2 cellular contexts compared by ENCODE assay signal in the genomic region with DNA sequence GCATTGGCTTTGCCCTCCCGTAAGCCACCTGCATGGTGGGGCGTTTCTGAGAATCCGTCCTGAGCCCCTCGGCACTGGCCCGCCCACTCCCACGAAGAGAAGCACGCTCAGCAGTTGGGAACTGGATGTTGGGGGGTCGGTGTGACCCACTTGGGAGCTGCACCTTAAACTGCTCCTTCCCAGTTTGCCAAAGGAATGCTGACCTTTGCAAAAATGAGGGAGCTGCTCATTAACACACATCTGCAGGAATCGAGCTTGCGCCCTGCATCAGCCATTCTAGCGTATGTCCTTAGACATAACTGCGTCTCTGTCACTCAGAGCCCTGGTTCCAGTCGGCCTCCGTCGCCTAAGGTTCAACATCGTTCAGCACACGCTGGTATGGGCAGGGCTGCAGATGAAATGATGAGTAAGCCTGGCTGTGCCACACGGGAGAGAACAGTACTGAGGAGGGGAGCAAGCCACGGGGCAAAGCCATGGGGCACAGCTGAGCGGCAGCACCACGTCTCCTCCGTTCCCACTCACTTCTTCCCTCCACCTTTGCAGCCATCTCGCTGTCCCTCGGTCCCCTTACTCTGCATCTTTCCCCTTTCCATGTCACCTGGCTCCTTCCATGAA.
TF ChIP-seq lines count a peak whose summit lies in the region.

No MANE protein-coding gene starts in this region.

TF ChIP-seq in IMR-90, 13 proteins besides CTCF, POLR2A, EP300 and RAD21:
- TF ChIP-seq, protein P1, sequence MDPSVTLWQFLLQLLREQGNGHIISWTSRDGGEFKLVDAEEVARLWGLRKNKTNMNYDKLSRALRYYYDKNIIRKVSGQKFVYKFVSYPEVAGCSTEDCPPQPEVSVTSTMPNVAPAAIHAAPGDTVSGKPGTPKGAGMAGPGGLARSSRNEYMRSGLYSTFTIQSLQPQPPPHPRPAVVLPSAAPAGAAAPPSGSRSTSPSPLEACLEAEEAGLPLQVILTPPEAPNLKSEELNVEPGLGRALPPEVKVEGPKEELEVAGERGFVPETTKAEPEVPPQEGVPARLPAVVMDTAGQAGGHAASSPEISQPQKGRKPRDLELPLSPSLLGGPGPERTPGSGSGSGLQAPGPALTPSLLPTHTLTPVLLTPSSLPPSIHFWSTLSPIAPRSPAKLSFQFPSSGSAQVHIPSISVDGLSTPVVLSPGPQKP (IDR thresholded peaks at IDR 0.05; ENCODE audit: borderline replicate concordance, low read depth, low read length), result no peak
- TF ChIP-seq MAFK (IDR thresholded peaks at IDR 0.05; ENCODE audit: low read depth, low read length) (peak; percentile 97), MAZ (IDR thresholded peaks at IDR 0.05; ENCODE audit: borderline replicate concordance, low read depth, low read length) (no peak), SMC3 (IDR thresholded peaks at IDR 0.05; ENCODE audit: low read depth, low read length) (no peak)

TF ChIP-seq in H1, 55 proteins besides CTCF, POLR2A, EP300 and RAD21:
- peak; percentile 85 for TF ChIP-seq MAFK (IDR thresholded peaks at IDR 0.05; ENCODE audit: low read depth, low read length)
- no peak for TF ChIP-seq JUND (IDR thresholded peaks at IDR 0.05; ENCODE audit: low read length)
